ENCODE assay signal across 8 cellular contexts in the genomic region with DNA sequence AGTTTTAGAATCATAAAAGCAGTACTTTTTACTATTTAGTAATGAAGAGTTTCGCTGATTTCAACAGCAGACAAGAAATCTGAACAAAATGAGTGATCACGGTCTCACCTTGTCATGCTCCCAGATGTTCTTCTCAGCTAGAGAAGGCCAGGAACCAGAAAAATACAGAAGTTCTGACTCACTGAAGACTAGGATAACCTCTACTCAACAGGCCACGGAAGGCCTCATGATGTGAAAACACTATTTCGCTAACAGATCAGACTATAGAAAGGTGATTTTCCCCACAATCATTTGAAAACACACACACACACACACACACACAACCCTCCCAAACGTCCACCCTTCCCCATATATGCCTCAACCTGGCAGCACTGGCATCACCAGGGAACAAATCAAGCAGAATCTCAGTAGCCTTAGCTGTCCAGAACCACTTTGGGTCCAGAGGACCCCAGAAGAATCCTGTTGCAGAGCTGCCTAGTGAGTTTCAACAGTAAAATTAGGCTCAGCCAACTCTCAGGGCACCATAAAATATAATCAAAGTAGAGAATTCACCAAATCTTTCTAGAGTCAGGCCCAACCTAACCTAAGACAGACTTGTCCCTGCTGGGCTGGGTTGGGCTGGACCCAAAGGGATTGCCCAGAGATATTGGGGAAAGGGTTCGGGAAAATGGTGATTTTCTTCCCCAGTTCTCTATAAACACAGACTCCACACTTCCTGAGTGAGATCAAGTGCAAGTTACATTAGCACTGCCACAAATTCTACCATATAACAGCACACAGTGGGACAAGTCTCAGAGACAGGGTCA. TPM values are rescaled to one million over a fixed set of nuclear protein-coding genes. Genes with fewer than 3 reads are reported as not detected.
DNase-seq lines count a peak whose midpoint lies in the region; ATAC-seq and TF ChIP-seq lines count a peak whose summit lies in the region.

No MANE protein-coding gene starts in this region.

- TF ChIP-seq RAD21 in IMR-90 (IDR thresholded peaks at IDR 0.05; ENCODE audit: low read length): no peak

- peak overlapping the region; percentile 74 for H3K4ac ChIP-seq in IMR-90 (ENCODE audit: low read depth, low read length)

- CTCF ChIA-PET in GM10248 (lab: Yijun Ruan, JAX) (interaction anchor here (0.7 to 1.9 kb wide), 4 partner anchors 11 to 92 kb away, joined by 3 to 10 read pairs (median 5); no protein-coding TSS in a partner anchor), IMR-90 (lab: Yijun Ruan, JAX) (interaction anchor here (0.7 kb wide), 1 partner anchor 92 kb away, joined by 3 read pairs; no protein-coding TSS in a partner anchor)

- WGBS in IMR-90 (ENCODE audit: extremely low coverage in 2 of 2, insufficient read length in 1 of 2), 2 experiments: 50% methylated on average over 2 of the region's 6 CpGs; no CpG with 5 or more reads in 1 of the 2 experiments
- WGBS in endodermal cell (ENCODE audit: insufficient coverage in 1 of 2, insufficient read length in 1 of 2), 2 experiments: 86 to 97% methylated on average over 5 to 6 of the region's 6 CpGs
- 69 to 75% (median 71%) methylated on average over 6 of the region's 6 CpGs for WGBS in spleen, 5 donors

- H2BK15ac ChIP-seq in IMR-90 (ENCODE audit: low read depth, low read length): no peak overlapping the region; the same call in 2 of the 3 replicates

- DNase-seq in GM10248 (ENCODE audit: extremely low spot score) (peak; percentile 69), IMR-90 (peak; percentile 63), endodermal cell (no peak), NCI-H446 (lab: John Stamatoyannopoulos, UW) (no peak), substantia nigra (lab: John Stamatoyannopoulos, UW) (no peak), spleen (no peak), NCI-H526 (lab: John Stamatoyannopoulos, UW) (no peak)

- peak overlapping the region; percentile 6 for H3K4me2 ChIP-seq in IMR-90 (ENCODE audit: low read depth, low read length)

- peak overlapping the region; percentile 79 for H2BK20ac ChIP-seq in IMR-90 (ENCODE audit: low read depth, low read length)

- H3K27me3 ChIP-seq in IMR-90 (ENCODE audit: control insufficient read depth, insufficient read depth, low read length) (no peaks in the 10 kb centered on the region), endodermal cell (ENCODE audit: control insufficient read depth, insufficient read depth, low read length, poor library complexity, severe bottlenecking) (no peaks in the 10 kb centered on the region), spleen (replicated peaks in 1 of 7) (no peaks in the 10 kb centered on the region)

- peak overlapping the region; percentile 80 for H2BK120ac ChIP-seq in IMR-90 (ENCODE audit: low read depth, low read length)

- in situ Hi-C loops in IMR-90 (cut with MboI; ENCODE audit: low sequenced_read_pairs): no loop called here

- TF ChIP-seq POLR2A in IMR-90 (IDR thresholded peaks at IDR 0.05; ENCODE audit: low read depth, low read length) (no peak), spleen (IDR thresholded peaks at IDR 0.05) (no peak)

- H4K8ac ChIP-seq in IMR-90 (ENCODE audit: low read depth in 2 of 2, low read length in 2 of 2): peak overlapping the region in 1 of 2 experiments; percentile 56; a peak in 1 of 4 replicates

- H3K14ac ChIP-seq in IMR-90 (replicated peaks; ENCODE audit: low read depth, low read length): peak overlapping the region; percentile 33; the same call in 1 of the 2 replicates

- H3K9ac ChIP-seq in IMR-90 (ENCODE audit: low read depth, low read length): no peak overlapping the region
- no peak overlapping the region for H3K9ac ChIP-seq in endodermal cell (ENCODE audit: extremely low read depth, low read length, poor library complexity, severe bottlenecking)

- H2AK5ac ChIP-seq in IMR-90 (ENCODE audit: low read depth, low read length): peak overlapping the region; percentile 80

- dilution Hi-C loops in IMR-90 (cut with HindIII; ENCODE audit: low sequenced_read_pairs, unreplicated experiment): no loop called here

- peaks cover 13% of the 10 kb centered on the region for H3K9me1 ChIP-seq in IMR-90 (ENCODE audit: insufficient read depth, low read length)

- no peak overlapping the region for H3K4me3 Mint-ChIP-seq in endodermal cell

- H3K4me1 Mint-ChIP-seq in endodermal cell: peaks cover 39% of the 10 kb centered on the region

- no peak overlapping the region for H2AK9ac ChIP-seq in IMR-90 (replicated peaks; ENCODE audit: low read depth, low read length, poor library complexity)

- BruUV-seq in IMR-90 (replicated peaks; lab: Mats Ljungman, UMichigan): no TSS peak

- peak overlapping the region; percentile 64 for H2BK5ac ChIP-seq in IMR-90 (ENCODE audit: low read depth, low read length, poor library complexity, severe bottlenecking)

- H3K27me3 Mint-ChIP-seq in endodermal cell (ENCODE audit: insufficient read depth): no peaks in the 10 kb centered on the region

- peaks cover 4% of the 10 kb centered on the region for H3K36me3 Mint-ChIP-seq in endodermal cell (ENCODE audit: low read depth)

- H3K9me3 Mint-ChIP-seq in endodermal cell: no peaks in the 10 kb centered on the region

- H3K27ac ChIP-seq in IMR-90 (ENCODE audit: insufficient read depth, low read length) (peak overlapping the region; percentile 23; the same call in 1 of the 2 replicates), endodermal cell (ENCODE audit: low read depth, low read length) (no peak overlapping the region), substantia nigra (ENCODE audit: low read depth, low read length, poor library complexity, severe bottlenecking) (no peak overlapping the region), spleen (no peak overlapping the region)

- H4K91ac ChIP-seq in IMR-90 (ENCODE audit: insufficient read depth, low read depth, low read length): peak overlapping the region; percentile 68; the same call in 1 of the 2 replicates

- TF ChIP-seq CTCF in GM10248 (IDR thresholded peaks at IDR 0.05; ENCODE audit: control extremely low read depth, extremely low read depth, low read depth, missing control alignments) (no peak), IMR-90 (conservative IDR thresholded peaks at IDR 0.05; ENCODE audit: low read depth, low read length) (no peak), endodermal cell (conservative IDR thresholded peaks at IDR 0.05) (no peak), spleen (IDR thresholded peaks at IDR 0.05 in 8 of 11, conservative IDR thresholded peaks at IDR 0.05 in 3 of 11) (no peak)

- H4K20me1 ChIP-seq in IMR-90 (ENCODE audit: insufficient read depth, low read length): peaks cover 15% of the 10 kb centered on the region; the same call in 1 of the 2 replicates

- no peaks in the 10 kb centered on the region for H3K9me3 ChIP-seq in IMR-90 (ENCODE audit: control insufficient read depth, insufficient read depth, low read length)
- no peaks in the 10 kb centered on the region for H3K9me3 ChIP-seq in endodermal cell (ENCODE audit: control insufficient read depth, low read length)
- H3K9me3 ChIP-seq in spleen: no peaks in the 10 kb centered on the region

- peaks cover 46 to 69% of the 10 kb centered on the region in 2 experiments for H3K79me1 ChIP-seq in IMR-90 (ENCODE audit: low read depth in 1 of 2, low read length in 2 of 2)

- no peak overlapping the region for H2AFZ ChIP-seq in IMR-90 (replicated peaks; ENCODE audit: low read length, poor library complexity)

- H3K23ac ChIP-seq in IMR-90 (ENCODE audit: low read depth, low read length): peak overlapping the region; percentile 77

- POLR2A ChIA-PET in GM10248 (lab: Yijun Ruan, JAX): interaction anchor here (0.7 kb wide), 2 partner anchors 333 to 448 kb away, joined by 3 read pairs; no protein-coding TSS in a partner anchor
- POLR2A ChIA-PET in IMR-90 (lab: Charles Lee; ENCODE audit: unreplicated experiment): no interaction called here

- H3K4me1 ChIP-seq in IMR-90 (ENCODE audit: control insufficient read depth, insufficient read depth, low read length) (peaks cover 13% of the 10 kb centered on the region), endodermal cell (ENCODE audit: control insufficient read depth, insufficient read depth, low read length) (peaks cover 15% of the 10 kb centered on the region), spleen (peaks cover 6 to 79% (median 30%) of the 10 kb centered on the region in 6 donors)

- no peak overlapping the region for H3K18ac ChIP-seq in IMR-90 (ENCODE audit: low read depth, low read length)

- peak overlapping the region; percentile 49 for H3K27ac Mint-ChIP-seq in endodermal cell

- H3K56ac ChIP-seq in IMR-90 (ENCODE audit: extremely low read depth, insufficient read depth, low read length): no peak overlapping the region

- intact Hi-C loops in IMR-90 (cut with micrococcal nuclease): loop anchor here (5.0 kb wide), 1 partner anchor 58 kb away; no protein-coding TSS in a partner anchor
- intact Hi-C loops in spleen (cut with DNase I; ENCODE audit: low total_unique reads): no loop called here

- ATAC-seq in GM21528 (IDR thresholded peaks at IDR 0.05; ENCODE audit: low FRiP score, unreplicated experiment): peak; percentile 78
- no peak for ATAC-seq in IMR-90 (ENCODE audit: low read depth)

- H3K36me3 ChIP-seq in IMR-90 (ENCODE audit: control insufficient read depth, insufficient read depth, low read length) (peaks cover 2% of the 10 kb centered on the region; the same call in 1 of the 2 replicates), endodermal cell (ENCODE audit: control insufficient read depth, insufficient read depth, low read length) (peaks cover 5% of the 10 kb centered on the region), spleen (peaks cover 0 to 30% (median 4%) of the 10 kb centered on the region in 6 donors)

- H3K4me3 ChIP-seq in IMR-90 (ENCODE audit: insufficient read depth, low read depth, low read length) (no peak overlapping the region), endodermal cell (ENCODE audit: low read length) (no peak overlapping the region), spleen (no peak overlapping the region)

- H4K5ac ChIP-seq in IMR-90 (ENCODE audit: low read depth, low read length): no peak overlapping the region

TF ChIP-seq in IMR-90, 13 proteins besides CTCF, POLR2A, EP300 and RAD21 (continues in another document):
- TF ChIP-seq NFE2L2 (IDR thresholded peaks at IDR 0.05; ENCODE audit: low read depth, low read length) (no peak), FOS (IDR thresholded peaks at IDR 0.05; ENCODE audit: low read depth, low read length) (no peak)

RNA-seq across cellular contexts. Expression of gene EXOC2, which starts 7.9 kb away (rescaled TPM):
- total RNA-seq in IMR-90 (2012; rRNA removed) (37.3 and 39.4 TPM in 2 replicates), endodermal cell (10 to 100 TPM; 28.1 to 35.0 TPM), spleen (10 to 100 TPM; 21.1 to 32.8 (median 28.2) TPM)
- polyA plus RNA-seq in IMR-90 (2012; rRNA removed) (12.8 and 13.1 TPM in 2 replicates), spleen (10 to 100 TPM in 1 of 3 donors, 1 to 10 TPM in 2; 7.0 to 10.6 (median 8.1) TPM)
- 5.9 and 6.1 TPM in 2 replicates for polyA plus RNA-seq in IMR-90 (2012; cell fraction: cytosol; rRNA removed)
- polyA plus RNA-seq in IMR-90 (2012; cell fraction: nucleus; rRNA removed; ENCODE audit: low replicate concordance): 6.9 and 14.1 TPM in 2 replicates
- 26.9 TPM for polyA plus RNA-seq in endodermal cell (2013, experiment 1 of 2)
- 24.6 TPM for polyA plus RNA-seq in endodermal cell (2013, experiment 2 of 2)

RNA-seq across cellular contexts. Expression of gene HUS1B, which starts 28.1 kb away (rescaled TPM):
- total RNA-seq in IMR-90 (2012; rRNA removed) (0.36 and 0.56 TPM in 2 replicates), endodermal cell (1 to 10 TPM; 1.0 to 1.1 TPM), spleen (1 to 10 TPM; 1.3 to 6.1 (median 2.7) TPM)
- polyA plus RNA-seq in IMR-90 (2012; rRNA removed) (0.39 and 0.59 TPM in 2 replicates), spleen (under 1 TPM; 0.06 to 0.42 (median 0.15) TPM)
- 0.29 and 0.60 TPM in 2 replicates for polyA plus RNA-seq in IMR-90 (2012; cell fraction: cytosol; rRNA removed)
- 0.79 and 1.5 TPM in 2 replicates for polyA plus RNA-seq in IMR-90 (2012; cell fraction: nucleus; rRNA removed; ENCODE audit: low replicate concordance)
- polyA plus RNA-seq in endodermal cell (2013, experiment 1 of 2): not detected
- not detected for polyA plus RNA-seq in endodermal cell (2013, experiment 2 of 2)

Comparison
In these comparisons a context has a peak if more than half of its experiments do, and no peak if none do; other contexts are left out.
1. DNase-seq: peak in GM10248 (single experiment) and IMR-90 (single experiment); none in endodermal cell (single experiment), NCI-H446 (0 of 2), substantia nigra (0 of 49), spleen (single experiment) and NCI-H526 (0 of 2).